Comparison of ENCODE assay signal across 9 cellular contexts in genomic region chr10:24208661-24209420, GRCh38. TPM values are rescaled to one million over a fixed set of nuclear protein-coding genes. Genes with fewer than 3 reads are reported as not detected.
DNase-seq lines count a peak whose midpoint lies in the region; ATAC-seq and TF ChIP-seq lines count a peak whose summit lies in the region.
"Had no signal": no experiment of that assay in that cellular context is flagged by ENCODE, and none has a peak within 500 bp of the region (broad histone marks: within the 10 kb centered on the region; RNA-seq: fewer than 3 reads in every experiment).

Gene KIAA1217, plus strand, starts transcription at chr10:24209138. Its CDS starts 56 bp downstream, at chr10:24209194.

- no peak within 1 kb of the TSS for H3K23ac ChIP-seq in IMR-90 (ENCODE audit: low read depth, low read length)

- H2AFZ ChIP-seq in IMR-90 (replicated peaks; ENCODE audit: low read length, poor library complexity): peak within 1 kb of the TSS; percentile 74

- no peak within 1 kb of the TSS for H3K14ac ChIP-seq in IMR-90 (replicated peaks; ENCODE audit: low read depth, low read length)

- no TSS peak for BruUV-seq in IMR-90 (replicated peaks; lab: Mats Ljungman, UMichigan)

- H3K27me3 Mint-ChIP-seq in stimulated activated naive CD8-positive, alpha-beta T cell treated with anti-CD3 and anti-CD28 coated beads, Interleukin-15, amount 100 ng/mL, for 72 hours: peaks cover 74% of the 10 kb centered on the region

- H2AK9ac ChIP-seq in IMR-90 (replicated peaks; ENCODE audit: low read depth, low read length, poor library complexity): no peak within 1 kb of the TSS

- H3K9me3 Mint-ChIP-seq in stimulated activated naive CD8-positive, alpha-beta T cell treated with anti-CD3 and anti-CD28 coated beads, Interleukin-15, amount 100 ng/mL, for 72 hours: peaks cover 5 to 8% of the 10 kb centered on the region in 2 donors

- H3K36me3 ChIP-seq in IMR-90 (ENCODE audit: control insufficient read depth, insufficient read depth, low read length): no peaks in the 10 kb centered on the region
- H3K36me3 ChIP-seq in breast epithelium: no peaks in the 10 kb centered on the region

- no peak within 1 kb of the TSS; the same call in 1 of the 2 replicates for H3K27ac ChIP-seq in IMR-90 (ENCODE audit: insufficient read depth, low read length)
- peak within 1 kb of the TSS; percentile 91 to 95 for H3K27ac ChIP-seq in breast epithelium
- H3K27ac ChIP-seq: HL-60 had no signal

- H3K4me2 ChIP-seq in IMR-90 (ENCODE audit: low read depth, low read length): peak within 1 kb of the TSS; percentile 58

- peaks cover 46% of the 10 kb centered on the region for H3K4me1 Mint-ChIP-seq in stimulated activated naive CD8-positive, alpha-beta T cell treated with anti-CD3 and anti-CD28 coated beads, Interleukin-15, amount 100 ng/mL, for 72 hours

- H3K4me3 ChIP-seq in AG09309 (ENCODE audit: control insufficient read depth, low read depth, low read length): peak within 1 kb of the TSS; percentile 49
- peak within 1 kb of the TSS; percentile 13 for H3K4me3 ChIP-seq in IMR-90 (ENCODE audit: insufficient read depth, low read depth, low read length)
- peak within 1 kb of the TSS; percentile 45 to 64 (median 57) for H3K4me3 ChIP-seq in breast epithelium

- H2BK20ac ChIP-seq in IMR-90 (ENCODE audit: low read depth, low read length): no peak within 1 kb of the TSS

- no peak within 1 kb of the TSS for H4K91ac ChIP-seq in IMR-90 (ENCODE audit: insufficient read depth, low read depth, low read length)

- peak within 1 kb of the TSS; percentile 68 to 89 for H3K27ac Mint-ChIP-seq in stimulated activated naive CD8-positive, alpha-beta T cell treated with anti-CD3 and anti-CD28 coated beads, Interleukin-15, amount 100 ng/mL, for 72 hours

- TF ChIP-seq POLR2A in IMR-90 (IDR thresholded peaks at IDR 0.05; ENCODE audit: low read depth, low read length): no peak
- TF ChIP-seq POLR2A in breast epithelium (IDR thresholded peaks at IDR 0.05): no peak

- H2AK5ac ChIP-seq in IMR-90 (ENCODE audit: low read depth, low read length): no peak within 1 kb of the TSS

- ATAC-seq in GM19351 (IDR thresholded peaks at IDR 0.05; ENCODE audit: unreplicated experiment) (peak; percentile 26), IMR-90 (ENCODE audit: low read depth) (peak; percentile 70)
- ATAC-seq in stimulated activated naive CD8-positive, alpha-beta T cell treated with anti-CD3 and anti-CD28 coated beads, Interleukin-15, amount 100 ng/mL, for 72 hours: peak; percentile 51

- no peak within 1 kb of the TSS for H2BK120ac ChIP-seq in IMR-90 (ENCODE audit: low read depth, low read length)

- no peak within 1 kb of the TSS for H2BK15ac ChIP-seq in IMR-90 (ENCODE audit: low read depth, low read length)

- no peak within 1 kb of the TSS for H3K4ac ChIP-seq in IMR-90 (ENCODE audit: low read depth, low read length)

- H3K79me1 ChIP-seq in IMR-90 (ENCODE audit: low read depth in 1 of 2, low read length in 2 of 2): no peaks in the 10 kb centered on the region

- POLR2A ChIA-PET in IMR-90 (lab: Charles Lee; ENCODE audit: unreplicated experiment): no interaction called here

- H3K27me3 ChIP-seq in IMR-90 (ENCODE audit: control insufficient read depth, insufficient read depth, low read length) (peaks cover 3% of the 10 kb centered on the region; the same call in 1 of the 2 replicates), breast epithelium (no peaks in the 10 kb centered on the region)

- H3K18ac ChIP-seq in IMR-90 (ENCODE audit: low read depth, low read length): no peak within 1 kb of the TSS

- peak within 1 kb of the TSS; percentile 83 for H3K4me3 Mint-ChIP-seq in stimulated activated naive CD8-positive, alpha-beta T cell treated with anti-CD3 and anti-CD28 coated beads, Interleukin-15, amount 100 ng/mL, for 72 hours

- intact Hi-C loops in IMR-90 (cut with micrococcal nuclease) (loop anchor here (5.0 kb wide), 1 partner anchor 153 kb away; no protein-coding TSS in a partner anchor), breast epithelium (cut with DNase I; ENCODE audit: low total_unique reads) (loop anchor here (10.0 kb wide), 1 partner anchor 214 kb away; no protein-coding TSS in a partner anchor)

- WGBS in IMR-90 (ENCODE audit: extremely low coverage in 2 of 2, insufficient read length in 1 of 2), 2 experiments: 0% methylated on average over 4 of the region's 34 CpGs; no CpG with 5 or more reads in 1 of the 2 experiments

- H4K8ac ChIP-seq in IMR-90 (ENCODE audit: low read depth in 2 of 2, low read length in 2 of 2): no peak within 1 kb of the TSS

- no peak within 1 kb of the TSS for H3K56ac ChIP-seq in IMR-90 (ENCODE audit: extremely low read depth, insufficient read depth, low read length)

- H3K4me1 ChIP-seq in IMR-90 (ENCODE audit: control insufficient read depth, insufficient read depth, low read length) (peaks cover 4% of the 10 kb centered on the region; the same call in 1 of the 2 replicates), breast epithelium (peaks cover 3 to 5% of the 10 kb centered on the region in 2 donors)

- H3K9me3 ChIP-seq in IMR-90 (ENCODE audit: control insufficient read depth, insufficient read depth, low read length) (no peaks in the 10 kb centered on the region), breast epithelium (no peaks in the 10 kb centered on the region)

- H3K9ac ChIP-seq in IMR-90 (ENCODE audit: low read depth, low read length): peak within 1 kb of the TSS; percentile 5; the same call in 1 of the 2 replicates

- no peaks in the 10 kb centered on the region for H4K20me1 ChIP-seq in IMR-90 (ENCODE audit: insufficient read depth, low read length)

- CTCF ChIA-PET in IMR-90 (lab: Yijun Ruan, JAX): interaction anchor here (0.6 to 1.4 kb wide), 2 partner anchors 151 to 210 kb away, joined by 4 to 13 read pairs; no protein-coding TSS in a partner anchor

- H4K5ac ChIP-seq in IMR-90 (ENCODE audit: low read depth, low read length): no peak within 1 kb of the TSS

- TF ChIP-seq RAD21 in IMR-90 (IDR thresholded peaks at IDR 0.05; ENCODE audit: low read length): no peak

- DNase-seq in AG09309 (ENCODE audit: low read depth) (no peak), IMR-90 (peak; percentile 29), breast epithelium (ENCODE audit: low spot score in 2 of 2) (peak; percentile 52 to 64), kidney tubule cell (ENCODE audit: low spot score) (peak; percentile 73), NCI-H774 (lab: John Stamatoyannopoulos, UW) (no peak)
- DNase-seq in stimulated activated naive CD8-positive, alpha-beta T cell treated with anti-CD3 and anti-CD28 coated beads, Interleukin-15, amount 100 ng/mL, for 72 hours: peak; percentile 3 to 15
- no peak for DNase-seq in activated effector memory CD4-positive, alpha-beta T cell treated with anti-CD3 and anti-CD28 coated beads, Interleukin-2, amount 50 U/mL, for 16 hours

- TF ChIP-seq CTCF in AG09309 (IDR thresholded peaks at IDR 0.05; ENCODE audit: control insufficient read depth, insufficient read depth, low read depth, low read length, missing control alignments): no peak
- TF ChIP-seq CTCF in IMR-90 (conservative IDR thresholded peaks at IDR 0.05; ENCODE audit: low read depth, low read length): no peak
- TF ChIP-seq CTCF in breast epithelium (IDR thresholded peaks at IDR 0.05): no peak

- in situ Hi-C loops in IMR-90 (cut with MboI; ENCODE audit: low sequenced_read_pairs): loop anchor here (25.0 kb wide), 1 partner anchor 1047 kb away; no protein-coding TSS in a partner anchor

- no peak within 1 kb of the TSS for H2BK5ac ChIP-seq in IMR-90 (ENCODE audit: low read depth, low read length, poor library complexity, severe bottlenecking)

- dilution Hi-C loops in IMR-90 (cut with HindIII; ENCODE audit: low sequenced_read_pairs, unreplicated experiment): no loop called here

- H3K9me1 ChIP-seq in IMR-90 (ENCODE audit: insufficient read depth, low read length): 0 out of 2 replicates have a peak, but pooled peaks cover 3% of the 10 kb centered on the region

TF ChIP-seq in IMR-90, 13 proteins besides CTCF, POLR2A, EP300 and RAD21:
- no peak for TF ChIP-seq CEBPB (IDR thresholded peaks at IDR 0.05; ENCODE audit: low read depth, low read length)

RNA-seq across cellular contexts. Expression of gene KIAA1217, which starts in this region (rescaled TPM):
- total RNA-seq in IMR-90 (2012; rRNA removed): 3.1 and 3.4 TPM in 2 replicates
- 3.4 and 4.4 TPM in 2 replicates for polyA plus RNA-seq in IMR-90 (2012; rRNA removed)
- 2.3 and 3.1 TPM in 2 replicates for polyA plus RNA-seq in IMR-90 (2012; cell fraction: cytosol; rRNA removed)
- polyA plus RNA-seq in IMR-90 (2012; cell fraction: nucleus; rRNA removed; ENCODE audit: low replicate concordance): 7.0 and 13.4 TPM in 2 replicates
- 100 to 1,000 TPM in 1 of 3 donors, 10 to 100 TPM in 2; 19.7 to 154 (median 83.6) TPM for total RNA-seq in breast epithelium

Comparison
In these comparisons a context has a peak if more than half of its experiments do, and no peak if none do; other contexts are left out.
1. DNase-seq: peak in IMR-90 (single experiment), breast epithelium (2 of 2), kidney tubule cell (single experiment) and stimulated activated naive CD8-positive, alpha-beta T cell treated with anti-CD3 and anti-CD28 coated beads, Interleukin-15, amount 100 ng/mL, for 72 hours (2 of 2); none in AG09309 (single experiment), activated effector memory CD4-positive, alpha-beta T cell treated with anti-CD3 and anti-CD28 coated beads, Interleukin-2, amount 50 U/mL, for 16 hours (single experiment) and NCI-H774 (single experiment).
2. Peak in every context shown above with its lines, with median percentiles within 50 percentile points of each other: H3K4me3 ChIP-seq and ATAC-seq.